ENCODE assay signal across 1 cellular context in the genomic region with DNA sequence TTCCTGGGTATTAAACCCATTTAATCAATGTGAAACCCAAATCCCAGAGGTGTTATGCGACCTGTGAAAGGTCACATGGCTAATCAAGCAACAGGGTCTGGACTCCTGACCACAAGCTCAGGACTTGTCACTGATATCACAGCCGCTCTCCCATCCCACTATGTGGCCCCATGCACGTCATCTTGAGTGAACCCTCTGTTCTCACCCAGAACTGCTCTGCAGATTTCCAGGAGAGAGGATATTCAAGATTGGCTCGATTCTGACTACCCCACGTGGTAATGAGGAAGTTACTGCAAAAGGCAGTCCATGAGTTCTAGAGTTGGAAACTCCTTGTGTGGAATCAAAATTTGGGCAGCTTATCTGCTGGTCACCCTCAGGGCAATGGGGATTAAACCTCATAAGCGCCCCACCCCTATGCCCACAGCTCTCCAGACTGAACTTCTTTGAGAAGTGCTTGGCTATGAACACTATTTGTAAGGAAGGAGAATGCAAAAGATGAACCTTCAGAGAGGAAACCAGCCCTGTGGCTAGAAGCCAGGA.
TF ChIP-seq lines count a peak whose summit lies in the region.

No MANE protein-coding gene starts in this region.

TF ChIP-seq in H1, 55 proteins besides CTCF, POLR2A, EP300 and RAD21 (continued from another document):
- TF ChIP-seq KDM4A (IDR thresholded peaks at IDR 0.05; ENCODE audit: low read depth, low read length, severe bottlenecking) (no peak), HDAC6 (IDR thresholded peaks at IDR 0.05; ENCODE audit: low read depth, low read length) (no peak), SIRT6 (IDR thresholded peaks at IDR 0.05; ENCODE audit: low read length) (no peak), KDM1A (IDR thresholded peaks at IDR 0.05; ENCODE audit: borderline replicate concordance, low read length) (no peak), RNF2 (IDR thresholded peaks at IDR 0.05; ENCODE audit: borderline replicate concordance, low read depth, low read length, missing control alignments, poor library complexity, severe bottlenecking) (no peak), ASH2L (IDR thresholded peaks at IDR 0.05; ENCODE audit: low read length) (no peak), BCL11A (IDR thresholded peaks at IDR 0.05; ENCODE audit: low read depth in 2 of 2, low read length in 2 of 2) (no peak), EZH2 (IDR thresholded peaks at IDR 0.05; ENCODE audit: low read depth, low read length, severe bottlenecking) (no peak)
